In genomic region chr14:24271134-24271833, GRCh38 we compare ENCODE assay signal across 8 cellular contexts. TPM values are rescaled to one million over a fixed set of nuclear protein-coding genes. Genes with fewer than 3 reads are reported as not detected.
A peak's percentile ranks its signal among the peaks of the same experiment; 100 is the strongest.
DNase-seq lines count a peak whose midpoint lies in the region; ATAC-seq and TF ChIP-seq lines count a peak whose summit lies in the region.

A gene with protein sequence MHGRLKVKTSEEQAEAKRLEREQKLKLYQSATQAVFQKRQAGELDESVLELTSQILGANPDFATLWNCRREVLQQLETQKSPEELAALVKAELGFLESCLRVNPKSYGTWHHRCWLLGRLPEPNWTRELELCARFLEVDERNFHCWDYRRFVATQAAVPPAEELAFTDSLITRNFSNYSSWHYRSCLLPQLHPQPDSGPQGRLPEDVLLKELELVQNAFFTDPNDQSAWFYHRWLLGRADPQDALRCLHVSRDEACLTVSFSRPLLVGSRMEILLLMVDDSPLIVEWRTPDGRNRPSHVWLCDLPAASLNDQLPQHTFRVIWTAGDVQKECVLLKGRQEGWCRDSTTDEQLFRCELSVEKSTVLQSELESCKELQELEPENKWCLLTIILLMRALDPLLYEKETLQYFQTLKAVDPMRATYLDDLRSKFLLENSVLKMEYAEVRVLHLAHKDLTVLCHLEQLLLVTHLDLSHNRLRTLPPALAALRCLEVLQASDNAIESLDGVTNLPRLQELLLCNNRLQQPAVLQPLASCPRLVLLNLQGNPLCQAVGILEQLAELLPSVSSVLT (minus strand): TSS chr14:24271597. CDS start chr14:24271115, 482 bp downstream.

- peak within 1 kb of the TSS; percentile 86 to 95 (median 92) for H3K4me3 Mint-ChIP-seq in CD4-positive, CD25-positive, alpha-beta regulatory T cell
- H3K4me3 Mint-ChIP-seq in activated CD4-positive, alpha-beta memory T cell treated with anti-CD3 and anti-CD28 coated beads, Interleukin-2, amount 10 ng/mL, durations not matched to agents 7 days and 5 days, result peak within 1 kb of the TSS; percentile 86

- H3K27ac ChIP-seq in CD4-positive, CD25-positive, alpha-beta regulatory T cell (ENCODE audit: insufficient read depth, low read length, poor library complexity, severe bottlenecking), result peak within 1 kb of the TSS; percentile 98
- H3K27ac ChIP-seq in ectodermal cell (ENCODE audit: insufficient read depth, low read depth, low read length, poor library complexity, severe bottlenecking) (peak within 1 kb of the TSS; percentile 81), lung (ENCODE audit: low read depth in 1 of 2, low read length in 1 of 2) (peak within 1 kb of the TSS; percentile 97 to 98)

- peak; percentile 64 for TF ChIP-seq CTCF in lung (IDR thresholded peaks at IDR 0.05; ENCODE audit: control extremely low read depth, extremely low read depth)

- H3K36me3 Mint-ChIP-seq in CD4-positive, CD25-positive, alpha-beta regulatory T cell, result peaks cover 12% of the 10 kb centered on the region
- H3K36me3 Mint-ChIP-seq in activated CD4-positive, alpha-beta memory T cell treated with anti-CD3 and anti-CD28 coated beads, Interleukin-2, amount 10 ng/mL, durations not matched to agents 7 days and 5 days (ENCODE audit: low read depth), result peaks cover 16% of the 10 kb centered on the region

- peaks cover 19% of the 10 kb centered on the region for H3K36me3 ChIP-seq in CD4-positive, CD25-positive, alpha-beta regulatory T cell (ENCODE audit: control insufficient read depth, insufficient read depth, low read length)
- no peaks in the 10 kb centered on the region for H3K36me3 ChIP-seq in ectodermal cell (ENCODE audit: control insufficient read depth, insufficient read depth, low read length)
- H3K36me3 ChIP-seq in lung (ENCODE audit: control insufficient read depth in 2 of 2, insufficient read depth in 2 of 2, low read length in 2 of 2), result peaks cover 3 to 30% of the 10 kb centered on the region in 2 donors

- H3K27me3 ChIP-seq in CD4-positive, CD25-positive, alpha-beta regulatory T cell (ENCODE audit: control insufficient read depth, insufficient read depth, low read length), result no peaks in the 10 kb centered on the region
- H3K27me3 ChIP-seq in ectodermal cell (ENCODE audit: control insufficient read depth, insufficient read depth, low read length, poor library complexity, severe bottlenecking), result no peaks in the 10 kb centered on the region
- H3K27me3 ChIP-seq in lung (ENCODE audit: control insufficient read depth, insufficient read depth), result no peaks in the 10 kb centered on the region

- H3K27ac Mint-ChIP-seq in CD4-positive, CD25-positive, alpha-beta regulatory T cell, result peak within 1 kb of the TSS; percentile 97 to 100 (median 99)
- peak within 1 kb of the TSS; percentile 92 for H3K27ac Mint-ChIP-seq in activated CD4-positive, alpha-beta memory T cell treated with anti-CD3 and anti-CD28 coated beads, Interleukin-2, amount 10 ng/mL, durations not matched to agents 7 days and 5 days

- ATAC-seq in CD4-positive, CD25-positive, alpha-beta regulatory T cell (ENCODE audit: low read depth in 2 of 2), result peak; percentile 92 to 94
- peak; percentile 89 for ATAC-seq in GM19397 (IDR thresholded peaks at IDR 0.05; ENCODE audit: unreplicated experiment)
- ATAC-seq in HG03571 (IDR thresholded peaks at IDR 0.05; ENCODE audit: unreplicated experiment), result peak; percentile 75
- peak; percentile 91 for ATAC-seq in lung (ENCODE audit: insufficient read depth, low FRiP score)

- H3K9me3 Mint-ChIP-seq in CD4-positive, CD25-positive, alpha-beta regulatory T cell, result no peaks in the 10 kb centered on the region
- H3K9me3 Mint-ChIP-seq in activated CD4-positive, alpha-beta memory T cell treated with anti-CD3 and anti-CD28 coated beads, Interleukin-2, amount 10 ng/mL, durations not matched to agents 7 days and 5 days, result no peaks in the 10 kb centered on the region

- POLR2A ChIA-PET in activated CD4-positive, alpha-beta memory T cell treated with anti-CD3 and anti-CD28 coated beads, Interleukin-2, amount 10 ng/mL, durations not matched to agents 7 days and 5 days (lab: Charles Lee), result interaction anchor here (0.6 to 5.8 kb wide), 34 partner anchors 8 to 400 kb away, joined by 3 to 80 read pairs (median 6); partner anchors contain the start of genes CBLN3, CHMP4A, CIDEB and DCAF11

- peak within 1 kb of the TSS; percentile 79 for H3K4me3 ChIP-seq in CD4-positive, CD25-positive, alpha-beta regulatory T cell (ENCODE audit: low read depth, low read length)
- H3K4me3 ChIP-seq in ectodermal cell (ENCODE audit: insufficient read depth, low read depth, low read length) (peak within 1 kb of the TSS; percentile 70), lung (peak within 1 kb of the TSS; percentile 83)

- 0 to 1% methylated on average over 61 of the region's 61 CpGs for WGBS in ectodermal cell, 2 experiments
- WGBS in lung, 2 donors, result 0% methylated on average over 54 to 61 of the region's 61 CpGs

- peak; percentile 88 to 98 (median 96) for DNase-seq in CD4-positive, CD25-positive, alpha-beta regulatory T cell
- DNase-seq in NCI-H774 (lab: John Stamatoyannopoulos, UW), result peak; percentile 96
- DNase-seq in activated CD4-positive, alpha-beta memory T cell treated with anti-CD3 and anti-CD28 coated beads, Interleukin-2, amount 10 ng/mL, durations not matched to agents 7 days and 5 days, result peak; percentile 90
- DNase-seq in lung (ENCODE audit: low spot score), result peak; percentile 88
- DNase-seq in stimulated activated CD4-positive, alpha-beta T cell treated with anti-CD3 and anti-CD28 coated beads, TNF-alpha, amount 100 ng/mL, for 4 hours (ENCODE audit: low read depth in 3 of 3), result peak; percentile 71 to 85 (median 85)

- peaks cover 23 to 53% (median 33%) of the 10 kb centered on the region in 4 donors for H3K4me1 Mint-ChIP-seq in CD4-positive, CD25-positive, alpha-beta regulatory T cell
- H3K4me1 Mint-ChIP-seq in activated CD4-positive, alpha-beta memory T cell treated with anti-CD3 and anti-CD28 coated beads, Interleukin-2, amount 10 ng/mL, durations not matched to agents 7 days and 5 days, result peaks cover 43% of the 10 kb centered on the region

- no peaks in the 10 kb centered on the region for H3K9me3 ChIP-seq in CD4-positive, CD25-positive, alpha-beta regulatory T cell (ENCODE audit: control insufficient read depth in 2 of 2, low read length in 2 of 2)
- no peaks in the 10 kb centered on the region for H3K9me3 ChIP-seq in ectodermal cell (ENCODE audit: control insufficient read depth, low read length)
- H3K9me3 ChIP-seq in lung (ENCODE audit: control insufficient read depth in 2 of 2, insufficient read depth in 1 of 2, low read length in 1 of 2), result no peaks in the 10 kb centered on the region

- no peaks in the 10 kb centered on the region for H3K27me3 Mint-ChIP-seq in CD4-positive, CD25-positive, alpha-beta regulatory T cell
- H3K27me3 Mint-ChIP-seq in activated CD4-positive, alpha-beta memory T cell treated with anti-CD3 and anti-CD28 coated beads, Interleukin-2, amount 10 ng/mL, durations not matched to agents 7 days and 5 days, result no peaks in the 10 kb centered on the region

- CTCF ChIA-PET in activated CD4-positive, alpha-beta memory T cell treated with anti-CD3 and anti-CD28 coated beads, Interleukin-2, amount 10 ng/mL, durations not matched to agents 7 days and 5 days (lab: Charles Lee), result interaction anchor here (0.6 to 6.1 kb wide), 28 partner anchors 9 to 214 kb away, joined by 3 to 90 read pairs (median 6); partner anchors contain the start of genes CIDEB, DHRS1, IRF9 and LTB4R

- H3K4me1 ChIP-seq in CD4-positive, CD25-positive, alpha-beta regulatory T cell (ENCODE audit: control insufficient read depth, insufficient read depth, low read length, poor library complexity, severe bottlenecking), result peaks cover 32% of the 10 kb centered on the region
- H3K4me1 ChIP-seq in ectodermal cell (ENCODE audit: control insufficient read depth, insufficient read depth, low read length) (no peaks in the 10 kb centered on the region), lung (ENCODE audit: control insufficient read depth in 2 of 2, insufficient read depth in 2 of 2, low read length in 2 of 2) (peaks cover 4 to 6% of the 10 kb centered on the region in 2 donors)

RNA-seq across cellular contexts. Expression of the gene that starts here (rescaled TPM):
- total RNA-seq in CD4-positive, CD25-positive, alpha-beta regulatory T cell, result 78.6 TPM
- 10 to 100 TPM; 25.1 to 40.4 (median 30.3) TPM for polyA plus RNA-seq in CD4-positive, CD25-positive, alpha-beta regulatory T cell
- 10 to 100 TPM; 40.2 to 41.0 TPM for total RNA-seq in activated CD4-positive, alpha-beta memory T cell treated with anti-CD3 and anti-CD28 coated beads, Interleukin-2, amount 10 ng/mL, durations not matched to agents 7 days and 5 days
- polyA plus RNA-seq in ectodermal cell (2013, experiment 1 of 4), result 20.8 TPM
- 18.0 TPM for polyA plus RNA-seq in ectodermal cell (2013, experiment 2 of 4)
- 21.2 TPM for polyA plus RNA-seq in ectodermal cell (2013, experiment 3 of 4)
- polyA plus RNA-seq in ectodermal cell (2013, experiment 4 of 4), result 20.5 TPM
- 10 to 100 TPM; 19.7 to 55.8 TPM for total RNA-seq in lung
- polyA plus RNA-seq in lung, result 10 to 100 TPM; 40.3 to 45.4 TPM

Comparison
In these comparisons a context has a peak if more than half of its experiments do, and no peak if none do; other contexts are left out.
1. Peak in every context shown above with its lines: DNase-seq, ATAC-seq, H3K4me3 ChIP-seq and H3K27ac ChIP-seq.